Comparison of ENCODE assay signal across 15 cellular contexts in genomic region chr10:86284355-86285105, GRCh38.
"Had no signal": no experiment of that assay in that cellular context is flagged by ENCODE, and none has a peak within 500 bp of the region (broad histone marks: within the 10 kb centered on the region; RNA-seq: fewer than 3 reads in every experiment).

No MANE protein-coding gene starts in this region.

- H3K4me1 Mint-ChIP-seq: activated naive CD4-positive, alpha-beta T cell treated with anti-CD3 and anti-CD28 coated beads, Interleukin-2, amount 10 ng/mL, durations not matched to agents 7 days and 5 days; immature natural killer cell; neural progenitor cell; stimulated activated effector memory CD8-positive, alpha-beta T cell treated with anti-CD3 and anti-CD28 coated beads, Interleukin-12 subunit alpha, Interleukin-12 subunit beta, amount 100 ng/mL, for 72 hours; T-helper 17 cell had no signal

- ATAC-seq: esophagus mucosa; left colon; stimulated activated effector memory CD8-positive, alpha-beta T cell treated with anti-CD3 and anti-CD28 coated beads, Interleukin-12 subunit alpha, Interleukin-12 subunit beta, amount 100 ng/mL, for 72 hours; T-helper 17 cell had no signal

- H3K27ac Mint-ChIP-seq: activated naive CD4-positive, alpha-beta T cell treated with anti-CD3 and anti-CD28 coated beads, Interleukin-2, amount 10 ng/mL, durations not matched to agents 7 days and 5 days; activated T-helper 1 cell treated with anti-CD3 and anti-CD28 coated beads, Interleukin-12 subunit alpha, Interleukin-12 subunit beta, Interleukin-2, Interleukin-4 antibody, amounts not matched to agents 30 ng/mL and 10 ng/mL and 1 ng/mL, durations not matched to agents 14 hours and 24 hours and 36 hours; immature natural killer cell; memory B cell; neural progenitor cell; stimulated activated effector memory CD8-positive, alpha-beta T cell treated with anti-CD3 and anti-CD28 coated beads, Interleukin-12 subunit alpha, Interleukin-12 subunit beta, amount 100 ng/mL, for 72 hours; T-helper 17 cell had no signal

- H3K4me3 ChIP-seq: neural progenitor cell, transverse colon had no signal

- H3K27me3 ChIP-seq: neural progenitor cell, transverse colon had no signal

- H3K36me3 Mint-ChIP-seq: activated naive CD4-positive, alpha-beta T cell treated with anti-CD3 and anti-CD28 coated beads, Interleukin-2, amount 10 ng/mL, durations not matched to agents 7 days and 5 days; immature natural killer cell; memory B cell; neural progenitor cell; stimulated activated effector memory CD8-positive, alpha-beta T cell treated with anti-CD3 and anti-CD28 coated beads, Interleukin-12 subunit alpha, Interleukin-12 subunit beta, amount 100 ng/mL, for 72 hours had no signal

- H3K36me3 ChIP-seq: neural progenitor cell, transverse colon had no signal

- H3K27ac ChIP-seq: neural progenitor cell, parathyroid adenoma, transverse colon had no signal

- H3K4me1 ChIP-seq: neural progenitor cell, parathyroid adenoma, transverse colon had no signal

- H3K4me3 Mint-ChIP-seq: activated naive CD4-positive, alpha-beta T cell treated with anti-CD3 and anti-CD28 coated beads, Interleukin-2, amount 10 ng/mL, durations not matched to agents 7 days and 5 days; activated T-helper 1 cell treated with anti-CD3 and anti-CD28 coated beads, Interleukin-12 subunit alpha, Interleukin-12 subunit beta, Interleukin-2, Interleukin-4 antibody, amounts not matched to agents 30 ng/mL and 10 ng/mL and 1 ng/mL, durations not matched to agents 14 hours and 24 hours and 36 hours; immature natural killer cell; memory B cell; neural progenitor cell; stimulated activated effector memory CD8-positive, alpha-beta T cell treated with anti-CD3 and anti-CD28 coated beads, Interleukin-12 subunit alpha, Interleukin-12 subunit beta, amount 100 ng/mL, for 72 hours; T-helper 17 cell had no signal

- DNase-seq: activated CD4-positive, alpha-beta T cell treated with anti-CD3 and anti-CD28 coated beads, Interleukin-2, amount 50 U/mL, for 4 hours; activated naive CD4-positive, alpha-beta T cell treated with anti-CD3 and anti-CD28 coated beads, Interleukin-2, amount 10 ng/mL, durations not matched to agents 7 days and 5 days; caudate nucleus; immature natural killer cell; left colon; SHP77 treated with DMSO at 0.1 percent for 48 hours; small intestine; T-helper 17 cell; transverse colon had no signal

- H3K9me3 Mint-ChIP-seq: activated naive CD4-positive, alpha-beta T cell treated with anti-CD3 and anti-CD28 coated beads, Interleukin-2, amount 10 ng/mL, durations not matched to agents 7 days and 5 days; immature natural killer cell; stimulated activated effector memory CD8-positive, alpha-beta T cell treated with anti-CD3 and anti-CD28 coated beads, Interleukin-12 subunit alpha, Interleukin-12 subunit beta, amount 100 ng/mL, for 72 hours had no signal
